27 cellular contexts compared by ENCODE assay signal in the genomic region with DNA sequence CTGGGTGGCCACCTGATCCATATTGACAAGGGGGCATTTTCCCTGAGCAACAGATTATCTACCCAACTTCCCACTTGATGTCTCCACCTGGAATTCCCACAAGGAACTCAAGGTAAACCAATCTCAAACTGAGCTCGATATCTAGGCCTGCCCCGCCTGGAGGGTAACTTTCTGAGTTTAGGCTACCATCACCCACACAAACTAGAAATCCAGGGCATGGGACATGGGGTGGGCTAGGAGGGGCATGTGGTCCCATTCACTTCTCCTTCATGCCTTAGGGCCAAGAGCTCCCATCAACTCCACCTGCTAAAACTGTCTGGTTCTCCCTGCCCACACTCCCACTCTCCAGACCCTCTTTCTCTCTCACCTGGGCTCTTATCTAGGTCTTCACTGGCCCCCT. TPM values are rescaled to one million over a fixed set of nuclear protein-coding genes. Genes with fewer than 3 reads are reported as not detected.
A peak's percentile ranks its signal among the peaks of the same experiment; 100 is the strongest.
DNase-seq lines count a peak whose midpoint lies in the region; FAIRE-seq and TF ChIP-seq lines count a peak whose summit lies in the region.
"Had no signal": no experiment of that assay in that cellular context is flagged by ENCODE, and none has a peak within 500 bp of the region (broad histone marks: within the 10 kb centered on the region; RNA-seq: fewer than 3 reads in every experiment).

No MANE protein-coding gene starts in this region.

- no peaks in the 10 kb centered on the region for H3K9me3 Mint-ChIP-seq in activated CD4-positive, alpha-beta T cell treated with anti-CD3 and anti-CD28 coated beads, Interleukin-2, amount 10 ng/mL, durations not matched to agents 24 days and 14 days
- H3K9me3 Mint-ChIP-seq: CD4-positive, alpha-beta T cell; CD8-positive, alpha-beta T cell had no signal

- H3K4me1 ChIP-seq in esophagus muscularis mucosa, result peaks cover 0 to 11% (median 10%) of the 10 kb centered on the region in 4 donors
- H3K4me1 ChIP-seq: BE2C had no signal

- TF ChIP-seq POLR2A in esophagus muscularis mucosa (IDR thresholded peaks at IDR 0.05; ENCODE audit: low read depth) (no peak), H54 (IDR thresholded peaks at IDR 0.05; ENCODE audit: low read depth, low read length) (no peak)

- no peak overlapping the region for H3K4me3 Mint-ChIP-seq in activated CD4-positive, alpha-beta T cell treated with anti-CD3 and anti-CD28 coated beads, Interleukin-2, amount 10 ng/mL, durations not matched to agents 24 days and 14 days
- H3K4me3 Mint-ChIP-seq: CD4-positive, alpha-beta T cell; CD8-positive, alpha-beta T cell had no signal

- peaks cover 35% of the 10 kb centered on the region for H3K27me3 Mint-ChIP-seq in activated CD4-positive, alpha-beta T cell treated with anti-CD3 and anti-CD28 coated beads, Interleukin-2, amount 10 ng/mL, durations not matched to agents 24 days and 14 days

- TF ChIP-seq CTCF in esophagus muscularis mucosa (IDR thresholded peaks at IDR 0.05), result no peak

- H3K36me3 Mint-ChIP-seq in activated CD4-positive, alpha-beta T cell treated with anti-CD3 and anti-CD28 coated beads, Interleukin-2, amount 10 ng/mL, durations not matched to agents 24 days and 14 days (ENCODE audit: low read depth), result no peaks in the 10 kb centered on the region
- H3K36me3 Mint-ChIP-seq: CD8-positive, alpha-beta T cell had no signal

- H3K27me3 ChIP-seq in esophagus muscularis mucosa, result peaks cover 0 to 32% (median 13%) of the 10 kb centered on the region in 4 donors
- H3K27me3 ChIP-seq: BLaER1 treated with 17β-estradiol and CSF1 and Interleukin-3, amounts not matched to agents 10 nM and 100 nM had no signal

- 100% methylated on average over 1 of the region's 2 CpGs for WGBS in esophagus muscularis mucosa

- FAIRE-seq in H54 (lab: Jason Lieb, UNC), result no peak
- FAIRE-seq: A204.1, GM12878, GM12892, GM18507 had no signal

- no peaks in the 10 kb centered on the region for H3K36me3 ChIP-seq in esophagus muscularis mucosa
- H3K36me3 ChIP-seq: BE2C had no signal

- H3K27ac ChIP-seq in esophagus muscularis mucosa (replicated peaks in 1 of 4), result no peak overlapping the region
- H3K27ac ChIP-seq: C4-2B had no signal

- H3K9me3 ChIP-seq in esophagus muscularis mucosa, result no peaks in the 10 kb centered on the region
- H3K9me3 ChIP-seq: BE2C had no signal

- H3K4me1 Mint-ChIP-seq in activated CD4-positive, alpha-beta T cell treated with anti-CD3 and anti-CD28 coated beads, Interleukin-2, amount 10 ng/mL, durations not matched to agents 24 days and 14 days, result peaks cover 6% of the 10 kb centered on the region

- no peak overlapping the region for H3K27ac Mint-ChIP-seq in activated CD4-positive, alpha-beta T cell treated with anti-CD3 and anti-CD28 coated beads, Interleukin-2, amount 10 ng/mL, durations not matched to agents 24 days and 14 days
- H3K27ac Mint-ChIP-seq: CD4-positive, alpha-beta T cell; CD8-positive, alpha-beta T cell had no signal

- TF ChIP-seq EP300 in esophagus muscularis mucosa (IDR thresholded peaks at IDR 0.05), result no peak

- intact Hi-C loops in activated CD4-positive, alpha-beta T cell treated with anti-CD3 and anti-CD28 coated beads, Interleukin-2, amount 10 ng/mL, durations not matched to agents 24 days and 14 days (cut with micrococcal nuclease), result no loop called here
- intact Hi-C loops in esophagus muscularis mucosa (cut with DNase I), result no loop called here

- H3K4me3 ChIP-seq in esophagus muscularis mucosa, result no peak overlapping the region
- H3K4me3 ChIP-seq: GM12878 had no signal

- peak; percentile 37 for DNase-seq in activated CD4-positive, alpha-beta T cell treated with anti-CD3 and anti-CD28 coated beads, Interleukin-2, amount 10 ng/mL, durations not matched to agents 24 days and 14 days
- no peak for DNase-seq in activated CD4-positive, alpha-beta T cell treated with anti-CD3 and anti-CD28 coated beads for 1 hour
- peak; percentile 87 for DNase-seq in esophagus muscularis mucosa (ENCODE audit: extremely low spot score)
- no peak for DNase-seq in COLO829 (ENCODE audit: low spot score)
- DNase-seq in H54 (ENCODE audit: insufficient read length, low spot score), result no peak
- DNase-seq: 8988T; ACHN; BE2C; CD4-positive, alpha-beta T cell; CD8-positive, alpha-beta T cell; COR-L47; DMS 273 treated with DMSO at 0.1 percent for 48 hours; DMS153; DMS53; DMS79; DND-41; EL; GDM1 had no signal

RNA-seq across cellular contexts. Expression of a gene that starts 4.4 kb away (rescaled TPM):
- total RNA-seq in activated CD4-positive, alpha-beta T cell treated with anti-CD3 and anti-CD28 coated beads, Interleukin-2, amount 10 ng/mL, durations not matched to agents 24 days and 14 days, result not detected in 2 replicates
- under 1 TPM in 1 of 4 donors, not detected in 3; 0.50 TPM for total RNA-seq in esophagus muscularis mucosa
- total RNA-seq: CD4-positive, alpha-beta T cell; CD8-positive, alpha-beta T cell; Daoy; GM12878 had no signal

RNA-seq across cellular contexts. Expression of a gene that starts 56.6 kb away (rescaled TPM):
- total RNA-seq in activated CD4-positive, alpha-beta T cell treated with anti-CD3 and anti-CD28 coated beads, Interleukin-2, amount 10 ng/mL, durations not matched to agents 24 days and 14 days, result not detected in 2 replicates
- total RNA-seq in esophagus muscularis mucosa, result 1 to 10 TPM in 2 of 4 donors, under 1 TPM in 2; 0.29 to 2.1 (median 1.1) TPM
- total RNA-seq: A673; CD4-positive, alpha-beta T cell; CD8-positive, alpha-beta T cell; G401 had no signal

Comparison
In these comparisons a context has a peak if more than half of its experiments do, and no peak if none do; other contexts are left out.
1. DNase-seq: peak in activated CD4-positive, alpha-beta T cell treated with anti-CD3 and anti-CD28 coated beads, Interleukin-2, amount 10 ng/mL, durations not matched to agents 24 days and 14 days (single experiment) and esophagus muscularis mucosa (single experiment); none in activated CD4-positive, alpha-beta T cell treated with anti-CD3 and anti-CD28 coated beads for 1 hour (single experiment), COLO829 (single experiment) and H54 (single experiment).